1 cellular context compared by ENCODE assay signal in the genomic region with DNA sequence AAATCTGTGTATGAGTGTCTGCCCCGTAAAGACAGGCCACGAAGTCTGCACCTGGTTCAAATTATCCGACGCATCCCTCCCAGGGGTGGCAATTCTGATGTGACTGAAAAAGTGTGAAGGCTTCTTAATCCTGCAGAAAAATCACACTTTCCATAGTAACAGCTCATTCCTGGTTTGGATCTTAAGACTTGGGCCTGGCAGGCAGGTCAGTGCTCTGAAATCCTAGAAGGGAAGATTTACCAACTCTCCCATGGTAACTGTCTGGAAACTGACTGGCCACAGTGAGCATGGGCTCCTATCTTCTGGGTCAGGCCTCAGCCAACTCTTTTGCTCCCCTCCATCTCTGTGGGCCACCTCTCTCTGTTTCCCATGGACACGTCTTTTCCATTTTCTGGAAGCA.
TF ChIP-seq lines count a peak whose summit lies in the region.

No MANE protein-coding gene starts in this region.

TF ChIP-seq in HEK293, 187 proteins besides CTCF, POLR2A, EP300 and RAD21 (continued from another document):
- peak; percentile 18; the same call in 1 of the 2 replicates for TF ChIP-seq ZNF335 (tag by site-specific recombination; conservative IDR thresholded peaks at IDR 0.05)
